In the genomic region with DNA sequence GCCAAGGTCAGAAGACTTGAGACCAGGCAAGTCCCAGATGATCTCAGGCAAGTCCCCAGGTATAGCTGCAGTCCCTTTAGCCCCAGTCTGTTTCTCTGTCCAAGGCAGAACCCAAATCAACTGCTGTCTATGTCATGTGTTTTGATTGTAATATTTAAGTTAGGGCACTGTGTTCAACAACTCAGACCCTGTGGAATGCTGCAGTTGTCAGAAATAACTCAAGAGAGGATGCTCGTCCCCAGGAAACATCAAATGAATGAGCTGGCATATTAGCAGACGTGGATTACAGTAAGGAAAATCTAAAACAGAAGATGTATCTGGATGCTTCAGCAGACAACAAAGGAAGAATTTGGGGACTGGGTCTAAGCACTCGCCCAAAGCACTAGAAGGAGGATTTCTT, we compare ENCODE assay signal across 1 cellular context.
TF ChIP-seq lines count a peak whose summit lies in the region.

No MANE protein-coding gene starts in this region.

TF ChIP-seq in SK-N-SH, 30 proteins besides CTCF, POLR2A, EP300 and RAD21 (continued from another document):
- TF ChIP-seq, protein P1, sequence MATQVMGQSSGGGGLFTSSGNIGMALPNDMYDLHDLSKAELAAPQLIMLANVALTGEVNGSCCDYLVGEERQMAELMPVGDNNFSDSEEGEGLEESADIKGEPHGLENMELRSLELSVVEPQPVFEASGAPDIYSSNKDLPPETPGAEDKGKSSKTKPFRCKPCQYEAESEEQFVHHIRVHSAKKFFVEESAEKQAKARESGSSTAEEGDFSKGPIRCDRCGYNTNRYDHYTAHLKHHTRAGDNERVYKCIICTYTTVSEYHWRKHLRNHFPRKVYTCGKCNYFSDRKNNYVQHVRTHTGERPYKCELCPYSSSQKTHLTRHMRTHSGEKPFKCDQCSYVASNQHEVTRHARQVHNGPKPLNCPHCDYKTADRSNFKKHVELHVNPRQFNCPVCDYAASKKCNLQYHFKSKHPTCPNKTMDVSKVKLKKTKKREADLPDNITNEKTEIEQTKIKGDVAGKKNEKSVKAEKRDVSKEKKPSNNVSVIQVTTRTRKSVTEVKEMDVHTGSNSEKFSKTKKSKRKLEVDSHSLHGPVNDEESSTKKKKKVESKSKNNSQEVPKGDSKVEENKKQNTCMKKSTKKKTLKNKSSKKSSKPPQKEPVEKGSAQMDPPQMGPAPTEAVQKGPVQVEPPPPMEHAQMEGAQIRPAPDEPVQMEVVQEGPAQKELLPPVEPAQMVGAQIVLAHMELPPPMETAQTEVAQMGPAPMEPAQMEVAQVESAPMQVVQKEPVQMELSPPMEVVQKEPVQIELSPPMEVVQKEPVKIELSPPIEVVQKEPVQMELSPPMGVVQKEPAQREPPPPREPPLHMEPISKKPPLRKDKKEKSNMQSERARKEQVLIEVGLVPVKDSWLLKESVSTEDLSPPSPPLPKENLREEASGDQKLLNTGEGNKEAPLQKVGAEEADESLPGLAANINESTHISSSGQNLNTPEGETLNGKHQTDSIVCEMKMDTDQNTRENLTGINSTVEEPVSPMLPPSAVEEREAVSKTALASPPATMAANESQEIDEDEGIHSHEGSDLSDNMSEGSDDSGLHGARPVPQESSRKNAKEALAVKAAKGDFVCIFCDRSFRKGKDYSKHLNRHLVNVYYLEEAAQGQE (IDR thresholded peaks at IDR 0.05; ENCODE audit: low read depth, low read length): no peak
- TF ChIP-seq YY1 (IDR thresholded peaks at IDR 0.05; ENCODE audit: low read depth) (no peak), RXRA (IDR thresholded peaks at IDR 0.05; ENCODE audit: borderline replicate concordance, low read depth) (no peak), ELF1 (IDR thresholded peaks at IDR 0.05) (no peak), TEAD4 (IDR thresholded peaks at IDR 0.05; ENCODE audit: borderline replicate concordance, insufficient read depth) (no peak), MXI1 (IDR thresholded peaks at IDR 0.05; ENCODE audit: low read depth, low read length) (no peak), MEF2A (IDR thresholded peaks at IDR 0.05; ENCODE audit: borderline replicate concordance, low read depth) (peak; percentile 40; the same call in 1 of the 2 replicates), TCF12 (IDR thresholded peaks at IDR 0.05) (peak; percentile 62), FOSL2 (IDR thresholded peaks at IDR 0.05; ENCODE audit: borderline replicate concordance, low read depth) (peak; percentile 17; the same call in 1 of the 2 replicates), SMC3 (IDR thresholded peaks at IDR 0.05; ENCODE audit: low read depth, low read length) (no peak), POLR2AphosphoS5 (IDR thresholded peaks at IDR 0.05; ENCODE audit: low read depth, low read length) (peak; percentile 32; the same call in 1 of the 2 replicates), TAF1 (IDR thresholded peaks at IDR 0.05; ENCODE audit: borderline replicate concordance, low read depth, low read length) (no peak)
- TF ChIP-seq, protein P2, sequence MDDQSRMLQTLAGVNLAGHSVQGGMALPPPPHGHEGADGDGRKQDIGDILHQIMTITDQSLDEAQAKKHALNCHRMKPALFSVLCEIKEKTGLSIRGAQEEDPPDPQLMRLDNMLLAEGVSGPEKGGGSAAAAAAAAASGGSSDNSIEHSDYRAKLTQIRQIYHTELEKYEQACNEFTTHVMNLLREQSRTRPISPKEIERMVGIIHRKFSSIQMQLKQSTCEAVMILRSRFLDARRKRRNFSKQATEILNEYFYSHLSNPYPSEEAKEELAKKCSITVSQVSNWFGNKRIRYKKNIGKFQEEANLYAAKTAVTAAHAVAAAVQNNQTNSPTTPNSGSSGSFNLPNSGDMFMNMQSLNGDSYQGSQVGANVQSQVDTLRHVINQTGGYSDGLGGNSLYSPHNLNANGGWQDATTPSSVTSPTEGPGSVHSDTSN (IDR thresholded peaks at IDR 0.05): peak; percentile 84
- TF ChIP-seq, protein P3, sequence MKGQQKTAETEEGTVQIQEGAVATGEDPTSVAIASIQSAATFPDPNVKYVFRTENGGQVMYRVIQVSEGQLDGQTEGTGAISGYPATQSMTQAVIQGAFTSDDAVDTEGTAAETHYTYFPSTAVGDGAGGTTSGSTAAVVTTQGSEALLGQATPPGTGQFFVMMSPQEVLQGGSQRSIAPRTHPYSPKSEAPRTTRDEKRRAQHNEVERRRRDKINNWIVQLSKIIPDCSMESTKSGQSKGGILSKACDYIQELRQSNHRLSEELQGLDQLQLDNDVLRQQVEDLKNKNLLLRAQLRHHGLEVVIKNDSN (IDR thresholded peaks at IDR 0.05; ENCODE audit: borderline replicate concordance, low read depth): no peak
